In genomic region chr2:223724831-223725230, GRCh38 we compare ENCODE assay signal across 12 cellular contexts.
DNase-seq lines count a peak whose midpoint lies in the region; ATAC-seq, FAIRE-seq and TF ChIP-seq lines count a peak whose summit lies in the region.
"Had no signal": no experiment of that assay in that cellular context is flagged by ENCODE, and none has a peak within 500 bp of the region (broad histone marks: within the 10 kb centered on the region; RNA-seq: fewer than 3 reads in every experiment).

No MANE protein-coding gene starts in this region.

- H3K9ac ChIP-seq in keratinocyte (ENCODE audit: control insufficient read depth, extremely low read depth, insufficient read depth, low read length): no peak overlapping the region

- intact Hi-C loops in heart left ventricle (cut with DNase I): loop anchor here in 1 of 10 donors (5.0 kb wide), 1 partner anchor 232 kb away; the partner anchor contains the start of gene MRPL44
- intact Hi-C loops in cardiac septum (cut with DNase I): no loop called here
- intact Hi-C loops in uterus (cut with DNase I; ENCODE audit: low total_unique reads): no loop called here
- intact Hi-C loops in right lobe of liver (cut with DNase I): no loop called here

- no peak overlapping the region for H2AFZ ChIP-seq in keratinocyte (ENCODE audit: control insufficient read depth, low read length)

- no peaks in the 10 kb centered on the region for H3K9me1 ChIP-seq in keratinocyte (ENCODE audit: control insufficient read depth, extremely low read depth, insufficient read depth, low read length)

- H3K27ac ChIP-seq in heart left ventricle (peak overlapping the region in 9 of 12 donors; percentile 37 to 80 (median 69)), brain microvascular endothelial cell (peak overlapping the region; percentile 74), keratinocyte (ENCODE audit: control insufficient read depth, insufficient read depth, low read length) (peak overlapping the region; percentile 49), uterus (peak overlapping the region; percentile 65 to 68), upper lobe of left lung (no peak overlapping the region), right lobe of liver (no peak overlapping the region)

- no peaks in the 10 kb centered on the region for H3K36me3 ChIP-seq in heart left ventricle
- no peaks in the 10 kb centered on the region for H3K36me3 ChIP-seq in brain microvascular endothelial cell (replicated peaks)
- no peaks in the 10 kb centered on the region for H3K36me3 ChIP-seq in keratinocyte (ENCODE audit: control insufficient read depth in 2 of 2, extremely low read depth in 1 of 2, insufficient read depth in 2 of 2, low read length in 2 of 2)
- H3K36me3 ChIP-seq in uterus: no peaks in the 10 kb centered on the region
- no peaks in the 10 kb centered on the region for H3K36me3 ChIP-seq in upper lobe of left lung
- no peaks in the 10 kb centered on the region for H3K36me3 ChIP-seq in right lobe of liver

- peak; percentile 41 for FAIRE-seq in keratinocyte (lab: Jason Lieb, UNC)

- TF ChIP-seq EP300 in upper lobe of left lung (IDR thresholded peaks at IDR 0.05): no peak

- H3K4me3 ChIP-seq in heart left ventricle: no peak overlapping the region
- H3K4me3 ChIP-seq in brain microvascular endothelial cell (ENCODE audit: low read depth, low read length): no peak overlapping the region
- H3K4me3 ChIP-seq in keratinocyte (ENCODE audit: control insufficient read depth in 2 of 3, extremely low read depth in 1 of 3, insufficient read depth in 2 of 3, low read depth in 1 of 3, low read length in 3 of 3): no peak overlapping the region
- H3K4me3 ChIP-seq in uterus: no peak overlapping the region
- H3K4me3 ChIP-seq in upper lobe of left lung: no peak overlapping the region
- H3K4me3 ChIP-seq in right lobe of liver: no peak overlapping the region

- ATAC-seq in heart left ventricle (peak in 1 of 4 donors; percentile 31), upper lobe of left lung (ENCODE audit: low FRiP score in 2 of 2) (no peak), right lobe of liver (no peak)
- ATAC-seq: effector memory CD8-positive, alpha-beta T cell; left lobe of liver had no signal

- no peaks in the 10 kb centered on the region for H3K79me2 ChIP-seq in keratinocyte (ENCODE audit: control insufficient read depth, insufficient read depth, low read length)

- DNase-seq in heart left ventricle (no peak), cardiac septum (ENCODE audit: low spot score) (no peak), brain microvascular endothelial cell (no peak), keratinocyte (ENCODE audit: low read depth, low spot score) (no peak), uterus (no peak), upper lobe of left lung (no peak), SK-N-DZ (ENCODE audit: low spot score) (no peak), right lobe of liver (no peak)
- DNase-seq: activated B cell treated with CpG ODN at 0.5 μM for 24 hours; effector memory CD8-positive, alpha-beta T cell; NCI-H187 had no signal

- dilution Hi-C loops in keratinocyte (cut with MboI; ENCODE audit: extremely low pct_ligation_motif_present, low sequenced_read_pairs): no loop called here

- H3K27me3 ChIP-seq in heart left ventricle: no peaks in the 10 kb centered on the region
- H3K27me3 ChIP-seq in brain microvascular endothelial cell (replicated peaks): no peaks in the 10 kb centered on the region
- H3K27me3 ChIP-seq in keratinocyte (ENCODE audit: control insufficient read depth, extremely low read depth, insufficient read depth, low read length): no peaks in the 10 kb centered on the region
- no peaks in the 10 kb centered on the region for H3K27me3 ChIP-seq in uterus
- no peaks in the 10 kb centered on the region for H3K27me3 ChIP-seq in upper lobe of left lung
- no peaks in the 10 kb centered on the region for H3K27me3 ChIP-seq in right lobe of liver

- H4K20me1 ChIP-seq in keratinocyte (ENCODE audit: control insufficient read depth, extremely low read depth, insufficient read depth, low read length): no peaks in the 10 kb centered on the region

- TF ChIP-seq POLR2A in heart left ventricle (IDR thresholded peaks at IDR 0.05): no peak
- TF ChIP-seq POLR2A in uterus (IDR thresholded peaks at IDR 0.05): no peak
- no peak for TF ChIP-seq POLR2A in upper lobe of left lung (IDR thresholded peaks at IDR 0.05)
- no peak for TF ChIP-seq POLR2A in right lobe of liver (IDR thresholded peaks at IDR 0.05)

- TF ChIP-seq CTCF in heart left ventricle (IDR thresholded peaks at IDR 0.05) (no peak), brain microvascular endothelial cell (IDR thresholded peaks at IDR 0.05; ENCODE audit: low read depth, low read length, missing control alignments) (no peak), keratinocyte (optimal IDR thresholded peaks at IDR 0.05 in 1 of 3, IDR thresholded peaks at IDR 0.05 in 1 of 3, conservative IDR thresholded peaks at IDR 0.05 in 1 of 3; ENCODE audit: extremely low read depth in 1 of 3, insufficient read depth in 2 of 3, low read length in 3 of 3) (no peak), uterus (IDR thresholded peaks at IDR 0.05) (no peak), upper lobe of left lung (IDR thresholded peaks at IDR 0.05) (no peak), right lobe of liver (IDR thresholded peaks at IDR 0.05) (no peak)

- 61 to 85% (median 75%) methylated on average over 4 of the region's 4 CpGs for WGBS in heart left ventricle, 4 donors
- WGBS in upper lobe of left lung, 2 donors: 81 to 84% methylated on average over 4 of the region's 4 CpGs
- WGBS in right lobe of liver (ENCODE audit: insufficient coverage, low coverage, low lambda C conversion rate, missing lambda C conversion rate): 64% methylated on average over 3 of the region's 4 CpGs

- in situ Hi-C loops in brain microvascular endothelial cell (cut with HindIII; ENCODE audit: low pct_ligation_motif_present, low sequenced_read_pairs): no loop called here

- H3K4me1 ChIP-seq in heart left ventricle (peaks cover 0 to 23% (median 15%) of the 10 kb centered on the region in 12 donors), keratinocyte (ENCODE audit: control insufficient read depth, extremely low read depth, insufficient read depth, low read length) (peaks cover 22% of the 10 kb centered on the region), uterus (peaks cover 0 to 6% of the 10 kb centered on the region in 2 donors), upper lobe of left lung (peaks cover 0 to 7% (median 0%) of the 10 kb centered on the region in 4 donors), right lobe of liver (no peaks in the 10 kb centered on the region)

- peak overlapping the region; percentile 62 for H3K4me2 ChIP-seq in keratinocyte (ENCODE audit: control insufficient read depth, extremely low read depth, insufficient read depth, low read depth, low read length)

- H3K9me3 ChIP-seq in heart left ventricle (no peaks in the 10 kb centered on the region), keratinocyte (ENCODE audit: control insufficient read depth, low read depth, low read length) (no peaks in the 10 kb centered on the region), uterus (no peaks in the 10 kb centered on the region), upper lobe of left lung (no peaks in the 10 kb centered on the region), right lobe of liver (no peaks in the 10 kb centered on the region)

Comparison
In these comparisons a context has a peak if more than half of its experiments do, and no peak if none do; other contexts are left out.
1. H3K27ac ChIP-seq: peak in heart left ventricle (9 of 12), brain microvascular endothelial cell (single experiment), keratinocyte (single experiment) and uterus (2 of 2); none in upper lobe of left lung (0 of 4) and right lobe of liver (0 of 3).